In genomic region chr3:59167756-59168155, GRCh38 we compare ENCODE assay signal across 1 cellular context.
TF ChIP-seq lines count a peak whose summit lies in the region.

No MANE protein-coding gene starts in this region.

TF ChIP-seq in HEK293, 187 proteins besides CTCF, POLR2A, EP300 and RAD21 (continued from another document):
- TF ChIP-seq ZNF518A (tag by site-specific recombination; conservative IDR thresholded peaks at IDR 0.05; ENCODE audit: low read depth) (peak; percentile 82), ZNF292 (tag by site-specific recombination; IDR thresholded peaks at IDR 0.05; ENCODE audit: borderline replicate concordance, low read depth) (0 out of 2 replicates have a peak, but pooled peaks have one; percentile 19), ZNF555 (tag by site-specific recombination; conservative IDR thresholded peaks at IDR 0.05) (peak; percentile 66), ZNF394 (tag by site-specific recombination; IDR thresholded peaks at IDR 0.05; ENCODE audit: borderline replicate concordance) (peak; percentile 84), ZNF558 (tag by site-specific recombination; IDR thresholded peaks at IDR 0.05) (0 out of 2 replicates have a peak, but pooled peaks have one; percentile 21), ZFP37 (tag by site-specific recombination; IDR thresholded peaks at IDR 0.05) (no peak), ZNF404 (tag by site-specific recombination; IDR thresholded peaks at IDR 0.05) (peak; percentile 85), SP3 (tag by site-specific recombination; IDR thresholded peaks at IDR 0.05) (0 out of 2 replicates have a peak, but pooled peaks have one; percentile 23), ZNF433 (tag by site-specific recombination; IDR thresholded peaks at IDR 0.05; ENCODE audit: low read depth) (peak; percentile 74), ZNF621 (tag by site-specific recombination; IDR thresholded peaks at IDR 0.05) (no peak), ZNF580 (tag by site-specific recombination; IDR thresholded peaks at IDR 0.05) (peak; percentile 32; the same call in 1 of the 2 replicates), ZNF426 (tag by site-specific recombination; IDR thresholded peaks at IDR 0.05) (peak; percentile 66), ZNF266 (tag by site-specific recombination; IDR thresholded peaks at IDR 0.05; ENCODE audit: low read depth) (peak; percentile 87), ZNF140 (tag by site-specific recombination; IDR thresholded peaks at IDR 0.05) (peak; percentile 70; the same call in 1 of the 2 replicates), ZNF623 (tag by site-specific recombination; IDR thresholded peaks at IDR 0.05) (peak; percentile 57), REST (tag by site-specific recombination; IDR thresholded peaks at IDR 0.05) (peak; percentile 44; the same call in 1 of the 2 replicates), ZNF501 (tag by site-specific recombination; IDR thresholded peaks at IDR 0.05) (no peak), OVOL3 (tag by site-specific recombination; IDR thresholded peaks at IDR 0.05) (0 out of 2 replicates have a peak, but pooled peaks have one; percentile 16), ZNF202 (tag by site-specific recombination; IDR thresholded peaks at IDR 0.05; ENCODE audit: borderline replicate concordance) (peak; percentile 67; the same call in 1 of the 2 replicates), ZBTB8A (tag by site-specific recombination; IDR thresholded peaks at IDR 0.05) (peak; percentile 47), ZNF560 (tag by site-specific recombination; IDR thresholded peaks at IDR 0.05; ENCODE audit: borderline replicate concordance) (peak; percentile 69; the same call in 1 of the 2 replicates)
- TF ChIP-seq, protein P1, sequence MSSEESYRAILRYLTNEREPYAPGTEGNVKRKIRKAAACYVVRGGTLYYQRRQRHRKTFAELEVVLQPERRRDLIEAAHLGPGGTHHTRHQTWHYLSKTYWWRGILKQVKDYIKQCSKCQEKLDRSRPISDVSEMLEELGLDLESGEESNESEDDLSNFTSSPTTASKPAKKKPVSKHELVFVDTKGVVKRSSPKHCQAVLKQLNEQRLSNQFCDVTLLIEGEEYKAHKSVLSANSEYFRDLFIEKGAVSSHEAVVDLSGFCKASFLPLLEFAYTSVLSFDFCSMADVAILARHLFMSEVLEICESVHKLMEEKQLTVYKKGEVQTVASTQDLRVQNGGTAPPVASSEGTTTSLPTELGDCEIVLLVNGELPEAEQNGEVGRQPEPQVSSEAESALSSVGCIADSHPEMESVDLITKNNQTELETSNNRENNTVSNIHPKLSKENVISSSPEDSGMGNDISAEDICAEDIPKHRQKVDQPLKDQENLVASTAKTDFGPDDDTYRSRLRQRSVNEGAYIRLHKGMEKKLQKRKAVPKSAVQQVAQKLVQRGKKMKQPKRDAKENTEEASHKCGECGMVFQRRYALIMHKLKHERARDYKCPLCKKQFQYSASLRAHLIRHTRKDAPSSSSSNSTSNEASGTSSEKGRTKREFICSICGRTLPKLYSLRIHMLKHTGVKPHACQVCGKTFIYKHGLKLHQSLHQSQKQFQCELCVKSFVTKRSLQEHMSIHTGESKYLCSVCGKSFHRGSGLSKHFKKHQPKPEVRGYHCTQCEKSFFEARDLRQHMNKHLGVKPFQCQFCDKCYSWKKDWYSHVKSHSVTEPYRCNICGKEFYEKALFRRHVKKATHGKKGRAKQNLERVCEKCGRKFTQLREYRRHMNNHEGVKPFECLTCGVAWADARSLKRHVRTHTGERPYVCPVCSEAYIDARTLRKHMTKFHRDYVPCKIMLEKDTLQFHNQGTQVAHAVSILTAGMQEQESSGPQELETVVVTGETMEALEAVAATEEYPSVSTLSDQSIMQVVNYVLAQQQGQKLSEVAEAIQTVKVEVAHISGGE (tag by site-specific recombination; conservative IDR thresholded peaks at IDR 0.05; ENCODE audit: low read depth) = peak; percentile 67
